ENCODE assay signal across 9 cellular contexts in genomic region chr17:78714534-78714933, GRCh38.
DNase-seq lines count a peak whose midpoint lies in the region; ATAC-seq and TF ChIP-seq lines count a peak whose summit lies in the region.
"Had no signal": no experiment of that assay in that cellular context is flagged by ENCODE, and none has a peak within 500 bp of the region (broad histone marks: within the 10 kb centered on the region; RNA-seq: fewer than 3 reads in every experiment).

No MANE protein-coding gene starts in this region.

- H3K27ac Mint-ChIP-seq in CD8-positive, alpha-beta T cell: peak overlapping the region; percentile 79
- H3K27ac Mint-ChIP-seq in H9: peak overlapping the region in 1 of 3 experiments; percentile 84; a peak in 2 of 7 replicates
- peak overlapping the region; percentile 81 for H3K27ac Mint-ChIP-seq in activated T-helper 1 cell treated with anti-CD3 and anti-CD28 coated beads, Interleukin-12 subunit alpha, Interleukin-12 subunit beta, Interleukin-2, Interleukin-4 antibody, amounts not matched to agents 30 ng/mL and 10 ng/mL and 1 ng/mL, durations not matched to agents 14 hours and 24 hours and 36 hours

- H3K4ac ChIP-seq in H9 (ENCODE audit: low read depth, low read length): no peak overlapping the region
- H3K4ac ChIP-seq in mesenchymal stem cell (ENCODE audit: low read depth in 1 of 2, low read length in 2 of 2): no peak overlapping the region

- POLR2A ChIA-PET in CD8-positive, alpha-beta T cell (lab: Charles Lee): interaction anchor here (0.6 to 0.9 kb wide), 2 partner anchors 66 to 84 kb away, joined by 3 read pairs; no protein-coding TSS in a partner anchor

- H4K91ac ChIP-seq in H9 (ENCODE audit: insufficient read length, low read depth, low read length) (no peak overlapping the region), mesenchymal stem cell (ENCODE audit: low read length) (no peak overlapping the region)

- peaks cover 76% of the 10 kb centered on the region for H3K4me1 ChIP-seq in CD8-positive, alpha-beta T cell (ENCODE audit: insufficient read depth, low read length)
- H3K4me1 ChIP-seq in H9 (ENCODE audit: insufficient read depth, low read length): peaks cover 2% of the 10 kb centered on the region; the same call in 1 of the 2 replicates
- peaks cover 16% of the 10 kb centered on the region for H3K4me1 ChIP-seq in mesenchymal stem cell (ENCODE audit: control insufficient read depth, insufficient read depth, low read depth, low read length)
- peaks cover 84% of the 10 kb centered on the region for H3K4me1 ChIP-seq in left ventricle myocardium inferior

- no peak overlapping the region for H2BK20ac ChIP-seq in H9 (ENCODE audit: low read depth, low read length, poor library complexity, severe bottlenecking)

- H3K36me3 ChIP-seq in CD8-positive, alpha-beta T cell (ENCODE audit: insufficient read depth, low read length): no peaks in the 10 kb centered on the region
- H3K36me3 ChIP-seq in mesenchymal stem cell (ENCODE audit: control insufficient read depth in 1 of 2, insufficient read depth in 2 of 2, low read depth in 1 of 2, low read length in 2 of 2): no peaks in the 10 kb centered on the region
- no peaks in the 10 kb centered on the region for H3K36me3 ChIP-seq in left ventricle myocardium inferior

- no peak overlapping the region for H4K8ac ChIP-seq in H9 (replicated peaks; ENCODE audit: insufficient read length, low read depth, low read length)
- no peak overlapping the region for H4K8ac ChIP-seq in mesenchymal stem cell (ENCODE audit: low read length)

- H3K23ac ChIP-seq in H9 (ENCODE audit: insufficient read length, low read depth, low read length) (no peak overlapping the region), mesenchymal stem cell (ENCODE audit: low read length in 2 of 2) (no peak overlapping the region)

- H2AFZ ChIP-seq in H9 (ENCODE audit: low read length): no peak overlapping the region
- no peak overlapping the region for H2AFZ ChIP-seq in mesenchymal stem cell (ENCODE audit: low read depth, low read length)

- no peak overlapping the region for H3K27ac ChIP-seq in CD8-positive, alpha-beta T cell (ENCODE audit: low read depth, low read length)
- H3K27ac ChIP-seq in H9 (ENCODE audit: insufficient read length, low read depth, low read length) (no peak overlapping the region), mesenchymal stem cell (ENCODE audit: low read length, poor library complexity, severe bottlenecking) (no peak overlapping the region), left ventricle myocardium inferior (replicated peaks) (no peak overlapping the region)

- peaks cover 22% of the 10 kb centered on the region for H3K36me3 Mint-ChIP-seq in CD8-positive, alpha-beta T cell
- H3K36me3 Mint-ChIP-seq in H9 (ENCODE audit: insufficient read depth in 1 of 3, low read depth in 3 of 3): no peaks in the 10 kb centered on the region
- H3K36me3 Mint-ChIP-seq in activated T-helper 1 cell treated with anti-CD3 and anti-CD28 coated beads, Interleukin-12 subunit alpha, Interleukin-12 subunit beta, Interleukin-2, Interleukin-4 antibody, amounts not matched to agents 30 ng/mL and 10 ng/mL and 1 ng/mL, durations not matched to agents 14 hours and 24 hours and 36 hours (ENCODE audit: low read depth): peaks cover 19% of the 10 kb centered on the region

- H3K4me2 ChIP-seq in H9 (ENCODE audit: insufficient read depth, insufficient read length, low read length) (no peak overlapping the region), mesenchymal stem cell (ENCODE audit: low read length, poor library complexity, severe bottlenecking) (no peak overlapping the region)

- peaks cover 89% of the 10 kb centered on the region for H3K4me1 Mint-ChIP-seq in CD8-positive, alpha-beta T cell (ENCODE audit: low read depth)
- H3K4me1 Mint-ChIP-seq in H9: peaks cover 25 to 39% of the 10 kb centered on the region in 2 experiments
- peaks cover 79% of the 10 kb centered on the region for H3K4me1 Mint-ChIP-seq in activated T-helper 1 cell treated with anti-CD3 and anti-CD28 coated beads, Interleukin-12 subunit alpha, Interleukin-12 subunit beta, Interleukin-2, Interleukin-4 antibody, amounts not matched to agents 30 ng/mL and 10 ng/mL and 1 ng/mL, durations not matched to agents 14 hours and 24 hours and 36 hours (ENCODE audit: low read depth)

- H3K9me3 Mint-ChIP-seq in CD8-positive, alpha-beta T cell: no peaks in the 10 kb centered on the region
- no peaks in the 10 kb centered on the region; a peak in 1 of 5 replicates for H3K9me3 Mint-ChIP-seq in H9
- H3K9me3 Mint-ChIP-seq in activated T-helper 1 cell treated with anti-CD3 and anti-CD28 coated beads, Interleukin-12 subunit alpha, Interleukin-12 subunit beta, Interleukin-2, Interleukin-4 antibody, amounts not matched to agents 30 ng/mL and 10 ng/mL and 1 ng/mL, durations not matched to agents 14 hours and 24 hours and 36 hours: no peaks in the 10 kb centered on the region

- no peak overlapping the region for H3K9ac ChIP-seq in H9 (ENCODE audit: extremely low read depth, insufficient read length, low read length)
- H3K9ac ChIP-seq in mesenchymal stem cell (ENCODE audit: low read length): no peak overlapping the region

- H2AK5ac ChIP-seq in H9 (ENCODE audit: insufficient read length, low read length) (peak overlapping the region; percentile 89), mesenchymal stem cell (ENCODE audit: low read length, severe bottlenecking) (peak overlapping the region; percentile 57)

- no peak overlapping the region for H3K56ac ChIP-seq in H9 (ENCODE audit: insufficient read length, low read depth, low read length)

- H3K4me3 Mint-ChIP-seq in CD8-positive, alpha-beta T cell: peak overlapping the region; percentile 48
- H3K4me3 Mint-ChIP-seq in H9: no peak overlapping the region; a peak in 1 of 5 replicates
- peak overlapping the region; percentile 60 for H3K4me3 Mint-ChIP-seq in activated T-helper 1 cell treated with anti-CD3 and anti-CD28 coated beads, Interleukin-12 subunit alpha, Interleukin-12 subunit beta, Interleukin-2, Interleukin-4 antibody, amounts not matched to agents 30 ng/mL and 10 ng/mL and 1 ng/mL, durations not matched to agents 14 hours and 24 hours and 36 hours
- H3K4me3 Mint-ChIP-seq: CD14-positive monocyte had no signal

- no peak overlapping the region for H3K14ac ChIP-seq in H9 (ENCODE audit: insufficient read depth, low read length)
- H3K14ac ChIP-seq in mesenchymal stem cell (ENCODE audit: low read length in 2 of 2): no peak overlapping the region

- H3K27me3 ChIP-seq in CD8-positive, alpha-beta T cell (ENCODE audit: insufficient read depth, low read length): no peaks in the 10 kb centered on the region
- H3K27me3 ChIP-seq in H9 (ENCODE audit: insufficient read depth, low read length) (no peaks in the 10 kb centered on the region), mesenchymal stem cell (ENCODE audit: control insufficient read depth in 1 of 2, insufficient read depth in 1 of 2, low read length in 2 of 2) (no peaks in the 10 kb centered on the region), left ventricle myocardium inferior (ENCODE audit: low read depth) (no peaks in the 10 kb centered on the region)

- peak overlapping the region; percentile 73 for H2BK5ac ChIP-seq in H9 (ENCODE audit: insufficient read length, low read length)
- H2BK5ac ChIP-seq in mesenchymal stem cell (ENCODE audit: low read depth, low read length, poor library complexity, severe bottlenecking): no peak overlapping the region

- peak overlapping the region; percentile 6 for H2BK120ac ChIP-seq in H9 (ENCODE audit: low read depth, low read length, poor library complexity, severe bottlenecking)
- no peak overlapping the region for H2BK120ac ChIP-seq in mesenchymal stem cell (ENCODE audit: low read depth, low read length)

- H3K18ac ChIP-seq in H9 (ENCODE audit: insufficient read length, low read depth, low read length) (no peak overlapping the region), mesenchymal stem cell (ENCODE audit: low read depth in 1 of 2, low read length in 2 of 2) (no peak overlapping the region)

- no peaks in the 10 kb centered on the region for H3K9me3 ChIP-seq in CD8-positive, alpha-beta T cell (ENCODE audit: low read length)
- H3K9me3 ChIP-seq in H9 (ENCODE audit: control insufficient read depth, low read depth, low read length) (no peaks in the 10 kb centered on the region), mesenchymal stem cell (ENCODE audit: control insufficient read depth, low read length) (no peaks in the 10 kb centered on the region), left ventricle myocardium inferior (replicated peaks) (no peaks in the 10 kb centered on the region)

- no peak for ATAC-seq in CD8-positive, alpha-beta T cell
- ATAC-seq in HG03135 (IDR thresholded peaks at IDR 0.05; ENCODE audit: unreplicated experiment): no peak

- H3K27me3 Mint-ChIP-seq in CD8-positive, alpha-beta T cell (ENCODE audit: low read depth): no peaks in the 10 kb centered on the region
- peaks cover 2% of the 10 kb centered on the region; the same call in 1 of the 2 replicates for H3K27me3 Mint-ChIP-seq in H9 (ENCODE audit: low read depth)
- no peaks in the 10 kb centered on the region for H3K27me3 Mint-ChIP-seq in activated T-helper 1 cell treated with anti-CD3 and anti-CD28 coated beads, Interleukin-12 subunit alpha, Interleukin-12 subunit beta, Interleukin-2, Interleukin-4 antibody, amounts not matched to agents 30 ng/mL and 10 ng/mL and 1 ng/mL, durations not matched to agents 14 hours and 24 hours and 36 hours (ENCODE audit: insufficient read depth)

- H3K79me2 ChIP-seq in H9 (ENCODE audit: insufficient read depth, low read length): no peaks in the 10 kb centered on the region

- DNase-seq in CD8-positive, alpha-beta T cell: no peak
- DNase-seq in H9 (no peak), mesenchymal stem cell (no peak), H4 (ENCODE audit: low spot score) (no peak), dedifferentiated amniotic fluid mesenchymal stem cell (ENCODE audit: extremely low spot score) (no peak), left ventricle myocardium inferior (no peak)
- no peak for DNase-seq in activated T-helper 1 cell treated with anti-CD3 and anti-CD28 coated beads, Interleukin-12 subunit alpha, Interleukin-12 subunit beta, Interleukin-2, Interleukin-4 antibody, amounts not matched to agents 30 ng/mL and 10 ng/mL and 1 ng/mL, durations not matched to agents 14 hours and 24 hours and 36 hours (ENCODE audit: low spot score)

- H4K5ac ChIP-seq in H9 (ENCODE audit: insufficient read length, low read depth, low read length): no peak overlapping the region

- H3K79me1 ChIP-seq in H9 (ENCODE audit: insufficient read depth, low read depth, low read length, poor library complexity, severe bottlenecking) (no peaks in the 10 kb centered on the region), mesenchymal stem cell (replicated peaks; ENCODE audit: low read length, poor library complexity, severe bottlenecking) (peaks cover 24% of the 10 kb centered on the region)

- no peaks in the 10 kb centered on the region for H4K20me1 ChIP-seq in H9 (ENCODE audit: control insufficient read depth, insufficient read depth, insufficient read length)

- TF ChIP-seq CTCF in CD8-positive, alpha-beta T cell (IDR thresholded peaks at IDR 0.05): no peak
- TF ChIP-seq CTCF in H9 (conservative IDR thresholded peaks at IDR 0.05) (no peak), left ventricle myocardium inferior (IDR thresholded peaks at IDR 0.05; ENCODE audit: borderline replicate concordance) (no peak)

- no CpG with 5 or more reads among the region's 4 CpGs for WGBS in H9 (ENCODE audit: extremely low coverage, insufficient read length, low lambda C conversion rate)
- WGBS in mesenchymal stem cell: 97% methylated on average over 3 of the region's 4 CpGs

- no peak overlapping the region for H3T11ph ChIP-seq in H9 (ENCODE audit: low read length)

- no peak overlapping the region for H3K4me3 ChIP-seq in CD8-positive, alpha-beta T cell (ENCODE audit: low read depth, low read length)
- H3K4me3 ChIP-seq in mesenchymal stem cell (ENCODE audit: insufficient read depth in 1 of 2, low read depth in 1 of 2, low read length in 2 of 2) (no peak overlapping the region), left ventricle myocardium inferior (no peak overlapping the region)

- intact Hi-C loops in CD8-positive, alpha-beta T cell (cut with DNase I, micrococcal nuclease): loop anchor here in 1 of 2 experiments (2.0 kb wide), 1 partner anchor 24 kb away; no protein-coding TSS in a partner anchor
- intact Hi-C loops in activated T-helper 1 cell treated with anti-CD3 and anti-CD28 coated beads, Interleukin-12 subunit alpha, Interleukin-12 subunit beta, Interleukin-2, Interleukin-4 antibody, amounts not matched to agents 30 ng/mL and 10 ng/mL and 1 ng/mL, durations not matched to agents 14 hours and 24 hours and 36 hours (cut with micrococcal nuclease): no loop called here
- intact Hi-C loops in left ventricle myocardium inferior (cut with micrococcal nuclease): no loop called here

- CTCF ChIA-PET in CD8-positive, alpha-beta T cell (lab: Charles Lee): interaction anchor here (1.8 to 2.6 kb wide), 3 partner anchors 11 to 269 kb away, joined by 4 to 9 read pairs (median 6); no protein-coding TSS in a partner anchor

- H3K23me2 ChIP-seq in H9 (ENCODE audit: insufficient read length, low read depth, low read length, poor library complexity, severe bottlenecking): no peaks in the 10 kb centered on the region

- H2BK15ac ChIP-seq in H9 (ENCODE audit: low read depth, low read length): no peak overlapping the region
- H2BK15ac ChIP-seq in mesenchymal stem cell (ENCODE audit: low read depth, poor library complexity, severe bottlenecking): no peak overlapping the region

- H2BK12ac ChIP-seq in H9 (ENCODE audit: insufficient read length, low read depth, low read length): no peak overlapping the region
- H2BK12ac ChIP-seq in mesenchymal stem cell (ENCODE audit: low read length in 2 of 2): no peak overlapping the region

Comparison
In these comparisons a context has a peak if more than half of its experiments do, and no peak if none do; other contexts are left out.
1. H3K4me3 Mint-ChIP-seq: peak in CD8-positive, alpha-beta T cell (single experiment) and activated T-helper 1 cell treated with anti-CD3 and anti-CD28 coated beads, Interleukin-12 subunit alpha, Interleukin-12 subunit beta, Interleukin-2, Interleukin-4 antibody, amounts not matched to agents 30 ng/mL and 10 ng/mL and 1 ng/mL, durations not matched to agents 14 hours and 24 hours and 36 hours (single experiment); none in H9 (0 of 2).